18 cellular contexts compared by ENCODE assay signal in the genomic region with DNA sequence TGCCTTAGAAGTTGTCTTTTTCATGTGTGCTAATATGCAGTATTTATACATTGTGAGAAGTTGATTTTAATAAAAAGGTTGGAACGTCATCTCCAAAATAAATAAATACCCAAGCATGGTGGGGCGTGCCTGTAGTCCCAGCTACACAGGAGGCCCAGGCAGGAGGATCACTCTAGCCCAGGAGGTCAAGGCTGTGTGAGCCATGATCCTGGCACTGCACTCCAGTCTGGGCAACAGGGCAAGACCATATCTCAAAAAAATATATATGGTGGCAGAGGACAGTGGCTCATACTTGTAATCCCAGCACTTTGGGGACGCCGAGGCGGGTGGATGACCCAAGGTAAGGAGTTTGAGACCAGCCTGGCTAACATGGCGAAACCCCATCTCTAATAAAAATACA. TPM values are rescaled to one million over a fixed set of nuclear protein-coding genes. Genes with fewer than 3 reads are reported as not detected.
DNase-seq lines count a peak whose midpoint lies in the region; ATAC-seq, FAIRE-seq and TF ChIP-seq lines count a peak whose summit lies in the region.
"Had no signal": no experiment of that assay in that cellular context is flagged by ENCODE, and none has a peak within 500 bp of the region (broad histone marks: within the 10 kb centered on the region; RNA-seq: fewer than 3 reads in every experiment).

No MANE protein-coding gene starts in this region.

- H4K8ac ChIP-seq in trophoblast cell (ENCODE audit: low read depth, low read length) = no peak overlapping the region

- in situ Hi-C loops in K562 (cut with MboI) = no loop called here

- H3K27me3 ChIP-seq in Loucy (ENCODE audit: insufficient read depth, low read length, poor library complexity, severe bottlenecking) = no peaks in the 10 kb centered on the region
- no peaks in the 10 kb centered on the region for H3K27me3 ChIP-seq in K562 (ENCODE audit: control insufficient read depth in 2 of 2, insufficient read depth in 2 of 2, low read length in 2 of 2)
- H3K27me3 ChIP-seq in trophoblast cell (ENCODE audit: insufficient read depth, low read length) = no peaks in the 10 kb centered on the region
- H3K27me3 ChIP-seq in prostate gland (replicated peaks; ENCODE audit: insufficient read depth) = no peaks in the 10 kb centered on the region

- H3F3A ChIP-seq in Loucy (ENCODE audit: low read depth) = no peaks in the 10 kb centered on the region

- H3K9ac ChIP-seq in Loucy (ENCODE audit: low read depth, low read length, poor library complexity, severe bottlenecking) = peak overlapping the region; percentile 8
- peak overlapping the region in 1 of 2 experiments; percentile 77; a peak in 1 of 4 replicates for H3K9ac ChIP-seq in K562 (ENCODE audit: insufficient read depth in 1 of 2, low read depth in 2 of 2, low read length in 2 of 2)
- H3K9ac ChIP-seq in trophoblast cell (ENCODE audit: low read length) = no peak overlapping the region

- no peak overlapping the region for H3K23ac ChIP-seq in trophoblast cell (ENCODE audit: low read length)

- TF ChIP-seq POLR2A in K562 (conservative IDR thresholded peaks at IDR 0.05) = no peak
- TF ChIP-seq POLR2A in prostate gland (IDR thresholded peaks at IDR 0.05) = no peak

- no peak overlapping the region for H2BK120ac ChIP-seq in trophoblast cell (ENCODE audit: insufficient read depth, low read length, poor library complexity)

- peaks cover 96% of the 10 kb centered on the region for H3K79me2 ChIP-seq in Loucy (ENCODE audit: insufficient read depth, low read length)
- peaks cover 94% of the 10 kb centered on the region for H3K79me2 ChIP-seq in K562 (ENCODE audit: control insufficient read depth, insufficient read depth, low read length)
- peaks cover 3% of the 10 kb centered on the region for H3K79me2 ChIP-seq in trophoblast cell (ENCODE audit: control insufficient read depth, insufficient read depth, low read length, poor library complexity)

- H4K20me1 ChIP-seq in Loucy (ENCODE audit: insufficient read depth, low read length, poor library complexity, severe bottlenecking) (peaks cover 81% of the 10 kb centered on the region), K562 (replicated peaks; ENCODE audit: control insufficient read depth, insufficient read depth, low read length) (peaks cover 49% of the 10 kb centered on the region)

- CTCF ChIA-PET in K562 (lab: Yijun Ruan, JAX; ENCODE audit: low intra/inter-chr PET ratio) = no interaction called here

- ATAC-seq in K562 = no peak
- ATAC-seq: A549, HCT116 had no signal

- H3K4me1 ChIP-seq in Loucy (ENCODE audit: insufficient read depth, low read length, poor library complexity, severe bottlenecking) = peaks cover 41% of the 10 kb centered on the region
- H3K4me1 ChIP-seq in K562 (replicated peaks in 1 of 2; ENCODE audit: control insufficient read depth in 2 of 2, insufficient read depth in 2 of 2, low read length in 2 of 2) = peaks cover 10 to 16% of the 10 kb centered on the region in 2 experiments; a peak in 4 of 5 replicates
- H3K4me1 ChIP-seq in trophoblast cell (ENCODE audit: control insufficient read depth in 1 of 2, insufficient read depth in 2 of 2, low read length in 2 of 2) = peaks cover 6 to 10% of the 10 kb centered on the region in 2 experiments
- H3K4me1 ChIP-seq in prostate gland (replicated peaks) = no peaks in the 10 kb centered on the region

- BruUV-seq in K562 (replicated peaks; lab: Mats Ljungman, UMichigan) = no TSS peak

- H3K27ac ChIP-seq in K562 (ENCODE audit: extremely low read depth, low read depth, low read length) (no peak overlapping the region), trophoblast cell (ENCODE audit: low read depth, low read length) (no peak overlapping the region), prostate gland (no peak overlapping the region)
- H3K27ac ChIP-seq: A549, C4-2B had no signal

- H3K18ac ChIP-seq in trophoblast cell (ENCODE audit: low read length) = no peak overlapping the region

- H3K4me3 ChIP-seq in Loucy (ENCODE audit: low read length, poor library complexity, severe bottlenecking) (no peak overlapping the region), K562 (no peak overlapping the region), trophoblast cell (ENCODE audit: low read depth, low read length) (no peak overlapping the region), prostate gland (no peak overlapping the region)
- H3K4me3 ChIP-seq: A549 had no signal

- no peak overlapping the region for H2BK12ac ChIP-seq in trophoblast cell (ENCODE audit: low read length)

- no peak overlapping the region for H4K12ac ChIP-seq in trophoblast cell (ENCODE audit: low read depth, low read length)

- no peak for DNase-seq in K562 (ENCODE audit: extremely low read depth in 1 of 4, low spot score in 3 of 4)
- DNase-seq in trophoblast cell = no peak
- no peak for DNase-seq in prostate gland (ENCODE audit: low spot score)
- DNase-seq in dermis blood vessel endothelial cell = no peak
- no peak for DNase-seq in HuH-7 (ENCODE audit: low spot score)
- DNase-seq: AML-193; Caco-2; CD4-positive, alpha-beta T cell; GDM1; GOT3; H7; HFFc6 had no signal

- H2AK5ac ChIP-seq in trophoblast cell (ENCODE audit: low read length) = no peak overlapping the region

- FAIRE-seq in K562 (lab: Jason Lieb, UNC) = no peak
- FAIRE-seq: A549, D721Med, HTR-8/SVneo had no signal

- no peaks in the 10 kb centered on the region for H3K9me3 ChIP-seq in Loucy (ENCODE audit: insufficient read depth, low read depth, low read length)
- H3K9me3 ChIP-seq in K562 (replicated peaks; ENCODE audit: control insufficient read depth, insufficient read depth, low read depth, low read length) = no peaks in the 10 kb centered on the region
- H3K9me3 ChIP-seq in trophoblast cell (ENCODE audit: insufficient read depth, low read depth, low read length) = no peaks in the 10 kb centered on the region
- H3K9me3 ChIP-seq in prostate gland = no peaks in the 10 kb centered on the region
- H3K9me3 ChIP-seq: A549, Caco-2 had no signal

- H3K4me2 ChIP-seq in Loucy (ENCODE audit: low read depth, low read length, poor library complexity, severe bottlenecking) (peak overlapping the region; percentile 20), K562 (ENCODE audit: insufficient read depth, low read length) (no peak overlapping the region), trophoblast cell (ENCODE audit: low read length) (no peak overlapping the region)
- H3K4me2 ChIP-seq: A549 had no signal

- no peak overlapping the region for H2BK5ac ChIP-seq in trophoblast cell (ENCODE audit: low read depth, low read length, poor library complexity)

- H3K9me2 ChIP-seq in Loucy (replicated peaks; ENCODE audit: low read depth, low read length) = no peaks in the 10 kb centered on the region

- H3K4ac ChIP-seq in trophoblast cell (ENCODE audit: low read depth, low read length) = peak overlapping the region; percentile 65

- peaks cover 3% of the 10 kb centered on the region for H3K9me1 ChIP-seq in K562 (ENCODE audit: control insufficient read depth, insufficient read depth, low read length)

- no peak for TF ChIP-seq EP300 in K562 (IDR thresholded peaks at IDR 0.05; ENCODE audit: low read length)

- H2AFZ ChIP-seq in Loucy (ENCODE audit: low read length) = no peak overlapping the region
- H2AFZ ChIP-seq in K562 (ENCODE audit: low read depth, low read length) = no peak overlapping the region
- H2AFZ ChIP-seq in trophoblast cell (ENCODE audit: insufficient read depth, low read length, poor library complexity) = no peak overlapping the region

- H3K14ac ChIP-seq in trophoblast cell (ENCODE audit: low read length) = no peak overlapping the region

- POLR2A ChIA-PET in K562 (lab: Yijun Ruan, JAX) = interaction anchor here (0.6 to 6.8 kb wide), 5 partner anchors 12 to 143 kb away, joined by 3 to 49 read pairs (median 4); no protein-coding TSS in a partner anchor

- intact Hi-C loops in K562 (cut with micrococcal nuclease) = no loop called here
- intact Hi-C loops in prostate gland (cut with DNase I) = no loop called here

- no peak for TF ChIP-seq CTCF in Loucy (conservative IDR thresholded peaks at IDR 0.05; ENCODE audit: low read length)
- TF ChIP-seq CTCF in K562 (IDR thresholded peaks at IDR 0.05 in 2 of 3, conservative IDR thresholded peaks at IDR 0.05 in 1 of 3; ENCODE audit: insufficient read depth in 2 of 3, low read depth in 1 of 3, low read length in 3 of 3) = no peak
- no peak for TF ChIP-seq CTCF in prostate gland (IDR thresholded peaks at IDR 0.05)

- H4K91ac ChIP-seq in trophoblast cell (ENCODE audit: low read depth, low read length) = no peak overlapping the region

- H3K36me3 ChIP-seq in Loucy (ENCODE audit: insufficient read depth, low read length) (peaks cover 50% of the 10 kb centered on the region), K562 (ENCODE audit: control insufficient read depth, insufficient read depth, low read length) (peaks cover 92% of the 10 kb centered on the region), trophoblast cell (ENCODE audit: control insufficient read depth in 1 of 2, insufficient read depth in 2 of 2, low read length in 2 of 2) (peaks cover 26 to 39% of the 10 kb centered on the region in 2 experiments), prostate gland (no peaks in the 10 kb centered on the region)

- 88% methylated on average over 6 of the region's 6 CpGs for WGBS in K562 (ENCODE audit: insufficient coverage, low coverage, missing lambda C conversion rate)
- WGBS in trophoblast cell (ENCODE audit: extremely low coverage, insufficient coverage, insufficient read length) = no CpG with 5 or more reads among the region's 6 CpGs
- 96% methylated on average over 6 of the region's 6 CpGs for WGBS in prostate gland

- H3K79me1 ChIP-seq in trophoblast cell (ENCODE audit: low read length) = no peaks in the 10 kb centered on the region

- TF ChIP-seq RAD21 in K562 (CRISPR knock-in tag; conservative IDR thresholded peaks at IDR 0.05 in 1 of 2, IDR thresholded peaks at IDR 0.05 in 1 of 2) = no peak

RNA-seq across cellular contexts. Expression of a gene that starts 6.4 kb away (rescaled TPM):
- total RNA-seq in K562 (2011; cell fraction: chromatin; rRNA removed; ENCODE audit: low replicate concordance) = 30.7 and 52.5 TPM in 2 replicates
- 27.1 and 28.9 TPM in 2 replicates for total RNA-seq in K562 (2011; cell fraction: nucleolus; rRNA removed)
- total RNA-seq in K562 (2011; cell fraction: nucleoplasm; rRNA removed) = 42.8 and 65.1 TPM in 2 replicates
- 185 and 221 TPM in 2 replicates for total RNA-seq in K562 (2014; rRNA removed)
- total RNA-seq in K562 (2014; rRNA removed; fragmentation: Illumina TruSeq; extraction: Trizol) = 161 and 175 TPM in 2 replicates
- 148 and 164 TPM in 2 replicates for total RNA-seq in K562 (2015; rRNA removed; fragmentation: Illumina TruSeq; extraction: Trizol)
- total RNA-seq in K562 (2021) = 123 and 128 TPM in 2 replicates
- 121 and 191 TPM in 2 replicates for polyA plus RNA-seq in K562 (2011; rRNA removed)
- 86.2 and 92.0 TPM in 2 replicates for polyA plus RNA-seq in K562 (2011; cell fraction: cytosol; rRNA removed)
- polyA plus RNA-seq in K562 (2011; cell fraction: nucleus; rRNA removed) = 39.9 and 51.3 TPM in 2 replicates
- 91.7 and 104 TPM in 2 replicates for polyA plus RNA-seq in K562 (2012)
- 171 and 214 TPM in 2 replicates for polyA plus RNA-seq in K562 (2014; fragmentation: Illumina TruSeq; extraction: Trizol)
- 10 to 100 TPM; 49.4 to 81.8 TPM for polyA plus RNA-seq in K562 (2014; fragmentation: Nextera tagmentation; extraction: Ambion mirVana)
- polyA plus RNA-seq in K562 (2014; rRNA removed) = 157 and 162 TPM in 2 replicates
- polyA minus RNA-seq in K562 (2011; rRNA and poly(A)+ RNA removed) = 103 and 121 TPM in 2 replicates
- polyA minus RNA-seq in K562 (2011; cell fraction: cytosol; rRNA and poly(A)+ RNA removed) = 51.2 and 63.8 TPM in 2 replicates
- polyA minus RNA-seq in K562 (2011; cell fraction: nucleus; rRNA and poly(A)+ RNA removed) = 14.9 and 23.8 TPM in 2 replicates
- polyA plus RNA-seq in trophoblast cell (2013) = 33.4 and 33.6 TPM in 2 replicates
- total RNA-seq in prostate gland = 10 to 100 TPM; 46.7 to 84.5 TPM
- 61.5 and 62.8 TPM in 2 replicates for total RNA-seq in dermis blood vessel endothelial cell

RNA-seq across cellular contexts. Expression of a gene that starts 15.4 kb away (rescaled TPM):
- 25.4 and 79.9 TPM in 2 replicates for total RNA-seq in K562 (2011; cell fraction: chromatin; rRNA removed; ENCODE audit: low replicate concordance)
- total RNA-seq in K562 (2011; cell fraction: nucleolus; rRNA removed) = 85.2 and 91.1 TPM in 2 replicates
- 51.7 and 55.1 TPM in 2 replicates for total RNA-seq in K562 (2011; cell fraction: nucleoplasm; rRNA removed)
- total RNA-seq in K562 (2014; rRNA removed) (34.3 and 44.0 TPM in 2 replicates), K562 (2014; rRNA removed; fragmentation: Illumina TruSeq; extraction: Trizol) (5.8 and 7.8 TPM in 2 replicates), K562 (2015; rRNA removed; fragmentation: Illumina TruSeq; extraction: Trizol) (18.4 and 20.4 TPM in 2 replicates), K562 (2021) (40.0 and 40.3 TPM in 2 replicates), prostate gland (10 to 100 TPM; 73.7 to 81.7 TPM), dermis blood vessel endothelial cell (34.7 and 44.8 TPM in 2 replicates)
- polyA plus RNA-seq in K562 (2011; rRNA removed) (17.9 and 28.9 TPM in 2 replicates), K562 (2014; fragmentation: Illumina TruSeq; extraction: Trizol) (18.8 and 24.3 TPM in 2 replicates), K562 (2014; fragmentation: Nextera tagmentation; extraction: Ambion mirVana) (under 1 TPM; 0.34 to 0.53 TPM), K562 (2014; rRNA removed) (42.9 and 47.2 TPM in 2 replicates)
- polyA plus RNA-seq in K562 (2011; cell fraction: cytosol; rRNA removed) = 37.3 and 93.7 TPM in 2 replicates
- 100 and 135 TPM in 2 replicates for polyA plus RNA-seq in K562 (2011; cell fraction: nucleus; rRNA removed)
- 23.2 and 37.4 TPM in 2 replicates for polyA plus RNA-seq in K562 (2012)
- polyA minus RNA-seq in K562 (2011; rRNA and poly(A)+ RNA removed) = 5.4 and 10.2 TPM in 2 replicates
- 23.7 and 31.6 TPM in 2 replicates for polyA minus RNA-seq in K562 (2011; cell fraction: cytosol; rRNA and poly(A)+ RNA removed)
- 19.1 and 20.1 TPM in 2 replicates for polyA minus RNA-seq in K562 (2011; cell fraction: nucleus; rRNA and poly(A)+ RNA removed)
- polyA plus RNA-seq in trophoblast cell (2013) = 9.4 TPM in 2 replicates

RNA-seq across cellular contexts. Expression of a gene that starts 15.6 kb away (rescaled TPM):
- 114 and 225 TPM in 2 replicates for total RNA-seq in K562 (2011; cell fraction: chromatin; rRNA removed; ENCODE audit: low replicate concordance)
- total RNA-seq in K562 (2011; cell fraction: nucleolus; rRNA removed) = 114 and 126 TPM in 2 replicates
- 94.5 and 103 TPM in 2 replicates for total RNA-seq in K562 (2011; cell fraction: nucleoplasm; rRNA removed)
- total RNA-seq in K562 (2014; rRNA removed) = 66.3 and 80.2 TPM in 2 replicates
- total RNA-seq in K562 (2014; rRNA removed; fragmentation: Illumina TruSeq; extraction: Trizol) = 47.1 and 49.7 TPM in 2 replicates
- 52.1 and 55.6 TPM in 2 replicates for total RNA-seq in K562 (2015; rRNA removed; fragmentation: Illumina TruSeq; extraction: Trizol)
- total RNA-seq in K562 (2021) = 112 and 122 TPM in 2 replicates
- polyA plus RNA-seq in K562 (2011; rRNA removed) = 50.3 and 50.8 TPM in 2 replicates
- 45.2 and 61.0 TPM in 2 replicates for polyA plus RNA-seq in K562 (2011; cell fraction: cytosol; rRNA removed)
- polyA plus RNA-seq in K562 (2011; cell fraction: nucleus; rRNA removed) = 150 and 212 TPM in 2 replicates
- polyA plus RNA-seq in K562 (2012) = 93.9 and 100.0 TPM in 2 replicates
- polyA plus RNA-seq in K562 (2014; fragmentation: Illumina TruSeq; extraction: Trizol) = 95.2 and 122 TPM in 2 replicates
- 1 to 10 TPM; 1.9 to 2.8 TPM for polyA plus RNA-seq in K562 (2014; fragmentation: Nextera tagmentation; extraction: Ambion mirVana)
- polyA plus RNA-seq in K562 (2014; rRNA removed) = 90.1 and 102 TPM in 2 replicates
- polyA minus RNA-seq in K562 (2011; rRNA and poly(A)+ RNA removed) = 16.5 and 18.3 TPM in 2 replicates
- 37.4 and 55.6 TPM in 2 replicates for polyA minus RNA-seq in K562 (2011; cell fraction: cytosol; rRNA and poly(A)+ RNA removed)
- polyA minus RNA-seq in K562 (2011; cell fraction: nucleus; rRNA and poly(A)+ RNA removed) = 40.5 and 49.1 TPM in 2 replicates
- polyA plus RNA-seq in trophoblast cell (2013) = 50.0 and 54.9 TPM in 2 replicates
- total RNA-seq in prostate gland = 10 to 100 TPM in 1 of 2 donors, 1 to 10 TPM in 1; 4.3 to 35.6 TPM
- 13.4 and 34.2 TPM in 2 replicates for total RNA-seq in dermis blood vessel endothelial cell

RNA-seq across cellular contexts. Expression of a gene that starts 21.6 kb away (rescaled TPM):
- total RNA-seq in K562 (2011; cell fraction: chromatin; rRNA removed; ENCODE audit: low replicate concordance) = 3.4 and 8.9 TPM in 2 replicates
- total RNA-seq in K562 (2011; cell fraction: nucleolus; rRNA removed) = 2.8 and 3.7 TPM in 2 replicates
- 2.1 and 2.4 TPM in 2 replicates for total RNA-seq in K562 (2011; cell fraction: nucleoplasm; rRNA removed)
- 1.8 and 2.6 TPM in 2 replicates for total RNA-seq in K562 (2014; rRNA removed)
- total RNA-seq in K562 (2014; rRNA removed; fragmentation: Illumina TruSeq; extraction: Trizol) = 0.76 TPM in 1 of 2 replicates, not detected in the other
- total RNA-seq in K562 (2015; rRNA removed; fragmentation: Illumina TruSeq; extraction: Trizol) = 1.1 TPM in 2 replicates
- total RNA-seq in K562 (2021) = 1.6 and 2.0 TPM in 2 replicates
- 0.53 and 1.3 TPM in 2 replicates for polyA plus RNA-seq in K562 (2011; rRNA removed)
- polyA plus RNA-seq in K562 (2011; cell fraction: cytosol; rRNA removed) = 1.7 and 2.5 TPM in 2 replicates
- polyA plus RNA-seq in K562 (2011; cell fraction: nucleus; rRNA removed) = 1.9 and 2.9 TPM in 2 replicates
- 1.4 and 2.1 TPM in 2 replicates for polyA plus RNA-seq in K562 (2012)
- 0.62 and 1.4 TPM in 2 replicates for polyA plus RNA-seq in K562 (2014; fragmentation: Illumina TruSeq; extraction: Trizol)
- not detected for polyA plus RNA-seq in K562 (2014; fragmentation: Nextera tagmentation; extraction: Ambion mirVana)
- 1.4 and 2.7 TPM in 2 replicates for polyA plus RNA-seq in K562 (2014; rRNA removed)
- polyA minus RNA-seq in K562 (2011; rRNA and poly(A)+ RNA removed) = 0.45 and 1.1 TPM in 2 replicates
- polyA minus RNA-seq in K562 (2011; cell fraction: cytosol; rRNA and poly(A)+ RNA removed) = 2.6 and 3.8 TPM in 2 replicates
- 1.00 and 1.8 TPM in 2 replicates for polyA minus RNA-seq in K562 (2011; cell fraction: nucleus; rRNA and poly(A)+ RNA removed)
- polyA plus RNA-seq in trophoblast cell (2013) = 0.29 and 0.31 TPM in 2 replicates
- total RNA-seq in prostate gland = 10 to 100 TPM in 1 of 2 donors, 1 to 10 TPM in 1; 2.3 to 16.8 TPM
- 1.1 and 2.4 TPM in 2 replicates for total RNA-seq in dermis blood vessel endothelial cell
